10 cellular contexts compared by ENCODE assay signal in genomic region chr14:74140374-74140850, GRCh38. TPM values are rescaled to one million over a fixed set of nuclear protein-coding genes. Genes with fewer than 3 reads are reported as not detected.
A peak's percentile ranks its signal among the peaks of the same experiment; 100 is the strongest.
DNase-seq lines count a peak whose midpoint lies in the region; ATAC-seq and TF ChIP-seq lines count a peak whose summit lies in the region.
"Had no signal": no experiment of that assay in that cellular context is flagged by ENCODE, and none has a peak within 500 bp of the region (broad histone marks: within the 10 kb centered on the region; RNA-seq: fewer than 3 reads in every experiment).

No MANE protein-coding gene starts in this region.

- H3K4me1 ChIP-seq in naive thymus-derived CD4-positive, alpha-beta T cell (ENCODE audit: control insufficient read depth in 2 of 2, insufficient read depth in 2 of 2, low read length in 2 of 2): peaks cover under 1 to 3% of the 10 kb centered on the region in 2 donors

- no peak overlapping the region for H3K4me3 Mint-ChIP-seq in naive thymus-derived CD4-positive, alpha-beta T cell

- TF ChIP-seq CTCF in choroid plexus epithelial cell (conservative IDR thresholded peaks at IDR 0.05; ENCODE audit: low read depth, low read length): no peak

- H3K9me3 Mint-ChIP-seq in naive thymus-derived CD4-positive, alpha-beta T cell: peaks cover 0 to 2% (median 0%) of the 10 kb centered on the region in 11 donors

- no peaks in the 10 kb centered on the region for H3K27me3 ChIP-seq in naive thymus-derived CD4-positive, alpha-beta T cell (ENCODE audit: control insufficient read depth in 2 of 2, insufficient read depth in 2 of 2, low read length in 2 of 2)

- H3K9me3 ChIP-seq in naive thymus-derived CD4-positive, alpha-beta T cell (ENCODE audit: control insufficient read depth in 2 of 3, low read length in 3 of 3): no peaks in the 10 kb centered on the region

- no peak overlapping the region for H3K4me3 ChIP-seq in choroid plexus epithelial cell (ENCODE audit: low read depth, low read length)
- no peak overlapping the region for H3K4me3 ChIP-seq in naive thymus-derived CD4-positive, alpha-beta T cell (ENCODE audit: low read length)

- no peaks in the 10 kb centered on the region for H3K36me3 ChIP-seq in naive thymus-derived CD4-positive, alpha-beta T cell (ENCODE audit: control insufficient read depth in 2 of 3, insufficient read depth in 3 of 3, low read length in 3 of 3)

- intact Hi-C loops in naive thymus-derived CD4-positive, alpha-beta T cell (cut with micrococcal nuclease): no loop called here

- no peak overlapping the region for H3K27ac ChIP-seq in naive thymus-derived CD4-positive, alpha-beta T cell (ENCODE audit: low read depth, low read length)

- peaks cover 9 to 22% (median 12%) of the 10 kb centered on the region in 7 donors for H3K4me1 Mint-ChIP-seq in naive thymus-derived CD4-positive, alpha-beta T cell

- H3K27ac Mint-ChIP-seq in naive thymus-derived CD4-positive, alpha-beta T cell: no peak overlapping the region

- ATAC-seq in naive thymus-derived CD4-positive, alpha-beta T cell: peak; percentile 34
- no peak for ATAC-seq in HG02938 (IDR thresholded peaks at IDR 0.05; ENCODE audit: unreplicated experiment)
- no peak for ATAC-seq in HG03439 (IDR thresholded peaks at IDR 0.05; ENCODE audit: unreplicated experiment)
- ATAC-seq in GM19395 (IDR thresholded peaks at IDR 0.05; ENCODE audit: unreplicated experiment): no peak
- ATAC-seq: HCT116 had no signal

- POLR2A ChIA-PET in naive thymus-derived CD4-positive, alpha-beta T cell (lab: Charles Lee): no interaction called here

- H3K36me3 Mint-ChIP-seq in naive thymus-derived CD4-positive, alpha-beta T cell: peaks cover 0 to 27% (median 7%) of the 10 kb centered on the region in 5 donors

- DNase-seq in DMS153 (lab: John Stamatoyannopoulos, UW): peak; percentile 92
- DNase-seq in NCI-H2029 (lab: John Stamatoyannopoulos, UW): peak; percentile 69
- peak; percentile 16 for DNase-seq in choroid plexus epithelial cell (ENCODE audit: low read depth)
- no peak for DNase-seq in naive thymus-derived CD4-positive, alpha-beta T cell
- DNase-seq in activated naive CD4-positive, alpha-beta T cell (lab: John Stamatoyannopoulos, UW): no peak
- DNase-seq: activated naive CD4-positive, alpha-beta T cell treated with anti-CD3 and anti-CD28 coated beads, Interleukin-2, amount 50 U/mL, for 16 hours had no signal

- CTCF ChIA-PET in naive thymus-derived CD4-positive, alpha-beta T cell (lab: Charles Lee): no interaction called here

- H3K27me3 Mint-ChIP-seq in naive thymus-derived CD4-positive, alpha-beta T cell: no peaks in the 10 kb centered on the region

RNA-seq across cellular contexts. Expression of gene LIN52, which starts 55.7 kb away (rescaled TPM):
- total RNA-seq in naive thymus-derived CD4-positive, alpha-beta T cell: 10 to 100 TPM in 1 of 5 experiments, 1 to 10 TPM in 4; 6.6 to 16.3 (median 9.4) TPM
- 10 to 100 TPM; 12.4 to 13.8 TPM for polyA plus RNA-seq in naive thymus-derived CD4-positive, alpha-beta T cell

RNA-seq across cellular contexts. Expression of gene ALDH6A1, which starts 56.2 kb away (rescaled TPM):
- total RNA-seq in naive thymus-derived CD4-positive, alpha-beta T cell: 10 to 100 TPM in 4 of 5 experiments, 1 to 10 TPM in 1; 8.9 to 23.7 (median 19.2) TPM
- polyA plus RNA-seq in naive thymus-derived CD4-positive, alpha-beta T cell: 10 to 100 TPM; 28.2 to 39.9 TPM

Comparison
In these comparisons a context has a peak if more than half of its experiments do, and no peak if none do; other contexts are left out.
1. DNase-seq: peak in DMS153 (single experiment), NCI-H2029 (single experiment) and choroid plexus epithelial cell (single experiment); none in naive thymus-derived CD4-positive, alpha-beta T cell (0 of 9) and activated naive CD4-positive, alpha-beta T cell (0 of 4).